9 cellular contexts compared by ENCODE assay signal in genomic region chr16:67531247-67531646, GRCh38. TPM values are rescaled to one million over a fixed set of nuclear protein-coding genes. Genes with fewer than 3 reads are reported as not detected.
DNase-seq lines count a peak whose midpoint lies in the region; ATAC-seq, FAIRE-seq and TF ChIP-seq lines count a peak whose summit lies in the region.
"Had no signal": no experiment of that assay in that cellular context is flagged by ENCODE, and none has a peak within 500 bp of the region (broad histone marks: within the 10 kb centered on the region; RNA-seq: fewer than 3 reads in every experiment).

No MANE protein-coding gene starts in this region.

- ATAC-seq in activated B cell treated with CpG ODN at 0.5 μM for 24 hours (ENCODE audit: low read depth) (peak; percentile 10), GM19023 (IDR thresholded peaks at IDR 0.05; ENCODE audit: unreplicated experiment) (no peak)
- ATAC-seq in stimulated activated naive B cell treated with anti-CD40 and anti-IgM and Interleukin-4, amounts not matched to agents 10 μg/mL and 1 μg/mL and 100 μg/mL, for 72 hours (replicated peaks) = peak; percentile 10 to 15

- peaks cover 5% of the 10 kb centered on the region for H3K27me3 Mint-ChIP-seq in IgD-negative memory B cell
- H3K27me3 Mint-ChIP-seq in activated B cell treated with CpG ODN at 0.5 μM for 24 hours = no peaks in the 10 kb centered on the region
- H3K27me3 Mint-ChIP-seq in stimulated activated naive B cell treated with anti-CD40 and anti-IgM and Interleukin-4, amounts not matched to agents 10 μg/mL and 1 μg/mL and 100 μg/mL, for 72 hours = no peaks in the 10 kb centered on the region

- peak overlapping the region; percentile 94 to 98 (median 98) for H3K27ac Mint-ChIP-seq in IgD-negative memory B cell
- H3K27ac Mint-ChIP-seq in activated B cell treated with CpG ODN at 0.5 μM for 24 hours = peak overlapping the region; percentile 91
- H3K27ac Mint-ChIP-seq in stimulated activated naive B cell treated with anti-CD40 and anti-IgM and Interleukin-4, amounts not matched to agents 10 μg/mL and 1 μg/mL and 100 μg/mL, for 72 hours = peak overlapping the region; percentile 92

- POLR2A ChIA-PET in activated B cell treated with CpG ODN at 0.5 μM for 24 hours (lab: Charles Lee) = interaction anchor here (0.9 to 6.0 kb wide), 12 partner anchors 8 to 138 kb away, joined by 3 to 79 read pairs (median 7); partner anchors contain the start of genes ACD, ATP6V0D1, CARMIL2 and CTCF

- no peak for TF ChIP-seq CTCF in activated B cell treated with CpG ODN at 0.5 μM for 24 hours (IDR thresholded peaks at IDR 0.05)
- TF ChIP-seq CTCF in kidney (IDR thresholded peaks at IDR 0.05; ENCODE audit: borderline replicate concordance, extremely low read depth, insufficient read depth) = no peak

- FAIRE-seq in kidney (lab: Jason Lieb, UNC) = no peak

- H3K36me3 Mint-ChIP-seq in IgD-negative memory B cell (peaks cover 3% of the 10 kb centered on the region), activated B cell treated with CpG ODN at 0.5 μM for 24 hours (ENCODE audit: low read depth) (peaks cover 17% of the 10 kb centered on the region)
- peaks cover 12 to 27% of the 10 kb centered on the region in 2 donors for H3K36me3 Mint-ChIP-seq in stimulated activated naive B cell treated with anti-CD40 and anti-IgM and Interleukin-4, amounts not matched to agents 10 μg/mL and 1 μg/mL and 100 μg/mL, for 72 hours

- peak overlapping the region; percentile 8 to 100 for H3K9ac ChIP-seq in kidney (ENCODE audit: low read length in 2 of 2)

- peaks cover 17 to 29% of the 10 kb centered on the region in 2 donors for H3K4me1 ChIP-seq in kidney (ENCODE audit: control insufficient read depth in 1 of 2, insufficient read depth in 1 of 2, low read depth in 1 of 2, low read length in 2 of 2)

- intact Hi-C loops in activated B cell treated with CpG ODN at 0.5 μM for 24 hours (cut with micrococcal nuclease) = no loop called here
- intact Hi-C loops in kidney (cut with DNase I) = no loop called here

- H3K36me3 ChIP-seq in kidney (ENCODE audit: control insufficient read depth in 1 of 2, insufficient read depth in 2 of 2, low read length in 2 of 2) = no peaks in the 10 kb centered on the region

- H3K27ac ChIP-seq in kidney (ENCODE audit: low read depth in 2 of 2, low read length in 2 of 2) = peak overlapping the region; percentile 93 to 97

- peaks cover 42 to 47% (median 45%) of the 10 kb centered on the region in 3 donors for H3K4me1 Mint-ChIP-seq in IgD-negative memory B cell
- H3K4me1 Mint-ChIP-seq in activated B cell treated with CpG ODN at 0.5 μM for 24 hours = peaks cover 67% of the 10 kb centered on the region
- H3K4me1 Mint-ChIP-seq in stimulated activated naive B cell treated with anti-CD40 and anti-IgM and Interleukin-4, amounts not matched to agents 10 μg/mL and 1 μg/mL and 100 μg/mL, for 72 hours = peaks cover 52 to 79% of the 10 kb centered on the region in 2 donors

- no peaks in the 10 kb centered on the region for H3K9me3 ChIP-seq in kidney (ENCODE audit: control insufficient read depth in 1 of 2, low read length in 2 of 2)

- CTCF ChIA-PET in activated B cell treated with CpG ODN at 0.5 μM for 24 hours (lab: Charles Lee) = interaction anchor here (0.9 to 4.9 kb wide), 6 partner anchors 10 to 113 kb away, joined by 3 to 50 read pairs (median 8); partner anchors contain the start of genes ATP6V0D1 and CARMIL2

- DNase-seq in activated B cell treated with CpG ODN at 0.5 μM for 24 hours = no peak
- no peak for DNase-seq in kidney
- DNase-seq in stimulated activated naive B cell treated with anti-CD40 and anti-IgM and Interleukin-4, amounts not matched to agents 10 μg/mL and 1 μg/mL and 100 μg/mL, for 72 hours = no peak
- no peak for DNase-seq in stimulated activated CD4-positive, alpha-beta T cell treated with anti-CD3 and anti-CD28 coated beads, Interleukin-12 subunit alpha, Interleukin-12 subunit beta, amount 100 ng/mL, for 4 hours
- DNase-seq in cerebellar nuclear complex (lab: John Stamatoyannopoulos, UW) = no peak
- no peak for DNase-seq in COR-L47 (lab: John Stamatoyannopoulos, UW)
- DNase-seq: activated CD4-positive, alpha-beta T cell treated with anti-CD3 and anti-CD28 coated beads, Interleukin-2, amount 50 U/mL, for 1 hour had no signal

- H3K4me3 ChIP-seq in kidney (ENCODE audit: low read length in 2 of 2) = peak overlapping the region; percentile 17 to 97

- H3K4me3 Mint-ChIP-seq in IgD-negative memory B cell (peak overlapping the region; percentile 84 to 97 (median 94)), activated B cell treated with CpG ODN at 0.5 μM for 24 hours (peak overlapping the region; percentile 84)
- H3K4me3 Mint-ChIP-seq in stimulated activated naive B cell treated with anti-CD40 and anti-IgM and Interleukin-4, amounts not matched to agents 10 μg/mL and 1 μg/mL and 100 μg/mL, for 72 hours = peak overlapping the region; percentile 86 to 88

- H3K9me3 Mint-ChIP-seq in IgD-negative memory B cell = no peaks in the 10 kb centered on the region
- H3K9me3 Mint-ChIP-seq in activated B cell treated with CpG ODN at 0.5 μM for 24 hours = no peaks in the 10 kb centered on the region
- H3K9me3 Mint-ChIP-seq in stimulated activated naive B cell treated with anti-CD40 and anti-IgM and Interleukin-4, amounts not matched to agents 10 μg/mL and 1 μg/mL and 100 μg/mL, for 72 hours = no peaks in the 10 kb centered on the region

RNA-seq across cellular contexts. Expression of gene RIPOR1, which starts 2.6 kb away (rescaled TPM):
- polyA plus RNA-seq in IgD-negative memory B cell = 43.8 TPM
- 136 and 159 TPM in 2 replicates for total RNA-seq in activated B cell treated with CpG ODN at 0.5 μM for 24 hours
- 116 TPM for total RNA-seq in kidney
- polyA plus RNA-seq in kidney (ENCODE audit: insufficient read depth, low read depth, low replicate concordance) = 60.9 TPM

RNA-seq across cellular contexts. Expression of gene CTCF, which starts 31.1 kb away (rescaled TPM):
- polyA plus RNA-seq in IgD-negative memory B cell = 70.9 TPM
- 53.1 and 59.6 TPM in 2 replicates for total RNA-seq in activated B cell treated with CpG ODN at 0.5 μM for 24 hours
- total RNA-seq in kidney = 42.6 TPM
- 20.4 TPM for polyA plus RNA-seq in kidney (ENCODE audit: insufficient read depth, low read depth, low replicate concordance)

RNA-seq across cellular contexts. Expression of gene AGRP, which starts 47.9 kb away (rescaled TPM):
- polyA plus RNA-seq in IgD-negative memory B cell (not detected), kidney (ENCODE audit: insufficient read depth, low read depth, low replicate concordance) (2.7 TPM)
- total RNA-seq in activated B cell treated with CpG ODN at 0.5 μM for 24 hours (not detected in 2 replicates), kidney (not detected)

RNA-seq across cellular contexts. Expression of gene ATP6V0D1, which starts 50.3 kb away (rescaled TPM):
- polyA plus RNA-seq in IgD-negative memory B cell (160 TPM), kidney (ENCODE audit: insufficient read depth, low read depth, low replicate concordance) (208 TPM)
- total RNA-seq in activated B cell treated with CpG ODN at 0.5 μM for 24 hours (70.2 and 74.5 TPM in 2 replicates), kidney (100 TPM)
